9 cellular contexts compared by ENCODE assay signal in the genomic region with DNA sequence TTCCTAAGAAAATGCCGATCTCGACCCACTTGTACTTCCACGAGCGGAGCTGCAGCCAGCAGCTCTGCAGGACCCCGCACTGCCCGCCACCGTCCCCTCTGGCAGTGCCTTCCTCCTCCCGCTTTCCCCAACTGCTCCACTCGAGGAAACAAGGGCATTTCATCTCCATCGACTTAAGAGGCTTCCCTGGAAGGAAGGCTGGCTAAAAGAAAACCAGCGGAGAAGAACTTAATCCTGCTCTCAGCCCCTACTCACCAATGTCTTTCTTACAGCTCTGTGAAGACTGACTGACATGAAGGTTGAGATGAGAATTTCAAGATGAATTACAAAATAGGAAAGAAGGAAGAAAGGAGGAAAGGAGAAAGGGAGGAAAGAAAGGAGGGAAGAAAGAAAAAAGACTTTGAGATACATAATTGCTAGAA. TPM values are rescaled to one million over a fixed set of nuclear protein-coding genes. Genes with fewer than 3 reads are reported as not detected.
DNase-seq lines count a peak whose midpoint lies in the region; ATAC-seq and TF ChIP-seq lines count a peak whose summit lies in the region.
"Had no signal": no experiment of that assay in that cellular context is flagged by ENCODE, and none has a peak within 500 bp of the region (broad histone marks: within the 10 kb centered on the region; RNA-seq: fewer than 3 reads in every experiment).

No MANE protein-coding gene starts in this region.

- TF ChIP-seq CTCF in GM12865 (IDR thresholded peaks at IDR 0.05; ENCODE audit: insufficient read depth, low read depth, low read length, missing control alignments) (no peak), left ventricle myocardium inferior (IDR thresholded peaks at IDR 0.05; ENCODE audit: borderline replicate concordance) (no peak)

- H3K4me3 ChIP-seq in GM12865 (ENCODE audit: low read depth, low read length) (peak overlapping the region; percentile 65), left ventricle myocardium inferior (peak overlapping the region; percentile 77), skeletal muscle cell (ENCODE audit: low read depth, low read length) (peak overlapping the region; percentile 61)

- no peaks in the 10 kb centered on the region for H3K36me3 ChIP-seq in left ventricle myocardium inferior

- peak overlapping the region; percentile 77 for H3K4me3 Mint-ChIP-seq in activated naive CD8-positive, alpha-beta T cell treated with anti-CD3 and anti-CD28 coated beads, Interleukin-2, amount 10 ng/mL, durations not matched to agents 7 days and 5 days

- peaks cover 99% of the 10 kb centered on the region for H3K27me3 ChIP-seq in left ventricle myocardium inferior (ENCODE audit: low read depth)

- POLR2A ChIA-PET in activated naive CD8-positive, alpha-beta T cell treated with anti-CD3 and anti-CD28 coated beads, Interleukin-2, amount 10 ng/mL, durations not matched to agents 7 days and 5 days (lab: Charles Lee), result no interaction called here

- intact Hi-C loops in left ventricle myocardium inferior (cut with micrococcal nuclease), result no loop called here

- no peak for DNase-seq in GM12865 (ENCODE audit: low read depth)
- DNase-seq in activated naive CD8-positive, alpha-beta T cell treated with anti-CD3 and anti-CD28 coated beads, Interleukin-2, amount 10 ng/mL, durations not matched to agents 7 days and 5 days, result no peak
- DNase-seq in left ventricle myocardium inferior, result no peak
- no peak for DNase-seq in skeletal muscle cell (ENCODE audit: low read depth)
- no peak for DNase-seq in OCI-M1 (lab: John Stamatoyannopoulos, UW)
- DNase-seq in DMS 273 treated with DMSO at 0.1 percent for 48 hours (lab: John Stamatoyannopoulos, UW), result no peak
- no peak for DNase-seq in NCI-H2171 (lab: John Stamatoyannopoulos, UW)
- DNase-seq: KG1 had no signal

- no peak overlapping the region for H3K27ac Mint-ChIP-seq in activated naive CD8-positive, alpha-beta T cell treated with anti-CD3 and anti-CD28 coated beads, Interleukin-2, amount 10 ng/mL, durations not matched to agents 7 days and 5 days

- peak overlapping the region; percentile 84 for H3K27ac ChIP-seq in left ventricle myocardium inferior (replicated peaks)

- no peak for ATAC-seq in activated naive CD8-positive, alpha-beta T cell treated with anti-CD3 and anti-CD28 coated beads, Interleukin-2, amount 10 ng/mL, durations not matched to agents 7 days and 5 days (ENCODE audit: low read depth)
- no peak for ATAC-seq in GM19395 (IDR thresholded peaks at IDR 0.05; ENCODE audit: unreplicated experiment)

- peaks cover 5% of the 10 kb centered on the region for H3K4me1 Mint-ChIP-seq in activated naive CD8-positive, alpha-beta T cell treated with anti-CD3 and anti-CD28 coated beads, Interleukin-2, amount 10 ng/mL, durations not matched to agents 7 days and 5 days

- H3K36me3 Mint-ChIP-seq in activated naive CD8-positive, alpha-beta T cell treated with anti-CD3 and anti-CD28 coated beads, Interleukin-2, amount 10 ng/mL, durations not matched to agents 7 days and 5 days, result peaks cover 3% of the 10 kb centered on the region

- peaks cover 68% of the 10 kb centered on the region for H3K27me3 Mint-ChIP-seq in activated naive CD8-positive, alpha-beta T cell treated with anti-CD3 and anti-CD28 coated beads, Interleukin-2, amount 10 ng/mL, durations not matched to agents 7 days and 5 days

- H3K9me3 Mint-ChIP-seq in activated naive CD8-positive, alpha-beta T cell treated with anti-CD3 and anti-CD28 coated beads, Interleukin-2, amount 10 ng/mL, durations not matched to agents 7 days and 5 days, result no peaks in the 10 kb centered on the region

- no peaks in the 10 kb centered on the region for H3K9me3 ChIP-seq in left ventricle myocardium inferior (replicated peaks)

- peaks cover 30% of the 10 kb centered on the region for H3K4me1 ChIP-seq in left ventricle myocardium inferior

RNA-seq across cellular contexts. Expression of a gene that starts 15.6 kb away (rescaled TPM):
- total RNA-seq in activated naive CD8-positive, alpha-beta T cell treated with anti-CD3 and anti-CD28 coated beads, Interleukin-2, amount 10 ng/mL, durations not matched to agents 7 days and 5 days, result not detected
- total RNA-seq in left ventricle myocardium inferior, result 7.1 TPM
